ENCODE assay signal across 8 cellular contexts in genomic region chr4:48578132-48578964, GRCh38.
DNase-seq lines count a peak whose midpoint lies in the region; ATAC-seq, FAIRE-seq and TF ChIP-seq lines count a peak whose summit lies in the region.

No MANE protein-coding gene starts in this region.

- no peaks in the 10 kb centered on the region for H3K79me2 ChIP-seq in endothelial cell of umbilical vein (ENCODE audit: control insufficient read depth, insufficient read depth, low read length)

- no peak overlapping the region for H2AFZ ChIP-seq in endothelial cell of umbilical vein (ENCODE audit: low read depth, low read length)

- H3K9me3 ChIP-seq in endothelial cell of umbilical vein (replicated peaks; ENCODE audit: control insufficient read depth, insufficient read depth, low read length): no peaks in the 10 kb centered on the region
- H3K9me3 ChIP-seq in mucosa of descending colon: no peaks in the 10 kb centered on the region

- no TSS peak for BruUV-seq in endothelial cell of umbilical vein (replicated peaks; lab: Mats Ljungman, UMichigan)

- H3K9me1 ChIP-seq in endothelial cell of umbilical vein (replicated peaks; ENCODE audit: control insufficient read depth, extremely low read depth, insufficient read depth, low read length): no peaks in the 10 kb centered on the region

- H3K4me1 ChIP-seq in endothelial cell of umbilical vein (ENCODE audit: control insufficient read depth, extremely low read depth, insufficient read depth, low read length) (no peaks in the 10 kb centered on the region), mucosa of descending colon (ENCODE audit: low read depth) (no peaks in the 10 kb centered on the region)

- intact Hi-C loops in endothelial cell of umbilical vein (cut with micrococcal nuclease) (loop anchor here (1.0 kb wide), 4 partner anchors 104 to 385 kb away; partner anchors contain the start of genes FRYL and OCIAD1), mucosa of descending colon (cut with DNase I, micrococcal nuclease) (loop anchor here in 1 of 2 donors (5.0 kb wide), 1 partner anchor 384 kb away; no protein-coding TSS in a partner anchor)

- POLR2A ChIA-PET in endothelial cell of umbilical vein (lab: Charles Lee): no interaction called here

- no peak overlapping the region for H3K9ac ChIP-seq in endothelial cell of umbilical vein (replicated peaks; ENCODE audit: extremely low read depth, insufficient read depth, low read length)

- TF ChIP-seq CTCF in endothelial cell of umbilical vein (IDR thresholded peaks at IDR 0.05; ENCODE audit: extremely low read depth in 1 of 2, insufficient read depth in 1 of 2, low read depth in 1 of 2, low read length in 2 of 2): peak; percentile 60 to 69
- TF ChIP-seq CTCF in mucosa of descending colon (IDR thresholded peaks at IDR 0.05): peak; percentile 77

- TF ChIP-seq POLR2A in endothelial cell of umbilical vein (IDR thresholded peaks at IDR 0.05; ENCODE audit: low read depth, low read length): no peak

- ATAC-seq in GM18868 (IDR thresholded peaks at IDR 0.05; ENCODE audit: unreplicated experiment): peak; percentile 88
- ATAC-seq in HG03280 (IDR thresholded peaks at IDR 0.05; ENCODE audit: unreplicated experiment): peak; percentile 84
- ATAC-seq in mucosa of descending colon: peak; percentile 96

- peaks cover 2 to 21% of the 10 kb centered on the region in 2 experiments for H3K36me3 ChIP-seq in endothelial cell of umbilical vein (ENCODE audit: control insufficient read depth in 2 of 2, extremely low read depth in 1 of 2, insufficient read depth in 2 of 2, low read length in 2 of 2)
- H3K36me3 ChIP-seq in mucosa of descending colon (ENCODE audit: low read depth): no peaks in the 10 kb centered on the region

- peak; percentile 77 for FAIRE-seq in endothelial cell of umbilical vein (lab: Jason Lieb, UNC)

- H3K4me2 ChIP-seq in endothelial cell of umbilical vein (ENCODE audit: insufficient read depth, low read length): no peak overlapping the region

- CTCF ChIA-PET in endothelial cell of umbilical vein (lab: Charles Lee): interaction anchor here (0.6 to 3.6 kb wide), 71 partner anchors 8 to 456 kb away, joined by 3 to 105 read pairs (median 5); partner anchors contain the start of gene FRYL

- no peaks in the 10 kb centered on the region for H4K20me1 ChIP-seq in endothelial cell of umbilical vein (replicated peaks; ENCODE audit: control insufficient read depth, extremely low read depth, insufficient read depth, low read length)

- H3K27me3 ChIP-seq in endothelial cell of umbilical vein (ENCODE audit: control insufficient read depth in 2 of 2, insufficient read depth in 2 of 2, low read length in 2 of 2): no peaks in the 10 kb centered on the region

- H3K27ac ChIP-seq in endothelial cell of umbilical vein (ENCODE audit: insufficient read depth, low read depth, low read length): no peak overlapping the region

- H3K4me3 ChIP-seq in endothelial cell of umbilical vein (replicated peaks in 1 of 3; ENCODE audit: insufficient read depth in 1 of 3, low read depth in 1 of 3, low read length in 3 of 3): no peak overlapping the region
- H3K4me3 ChIP-seq in mucosa of descending colon: no peak overlapping the region

- dilution Hi-C loops in endothelial cell of umbilical vein (cut with MboI; ENCODE audit: extremely low pct_ligation_motif_present, low sequenced_read_pairs): no loop called here

- DNase-seq in C1 segment of cervical spinal cord (lab: John Stamatoyannopoulos, UW): peak in 9 of 14 donors; percentile 1 to 33 (median 4)
- DNase-seq in NCI-H2227 treated with DMSO at 0.1 percent for 48 hours (lab: John Stamatoyannopoulos, UW): peak; percentile 1
- peak; percentile 38 for DNase-seq in activated CD4-positive, alpha-beta T cell treated with anti-CD3 and anti-CD28 coated beads, Interleukin-2, amount 50 U/mL, for 1 hour
- DNase-seq in endothelial cell of umbilical vein (ENCODE audit: low read depth, low spot score): peak; percentile 77
- peak in 1 of 3 donors; percentile 87 for DNase-seq in mucosa of descending colon
- DNase-seq in superior temporal gyrus (ENCODE audit: extremely low spot score): peak; percentile 95

TF ChIP-seq in endothelial cell of umbilical vein, 7 proteins besides CTCF, POLR2A, EP300 and RAD21:
- TF ChIP-seq GATA2 (IDR thresholded peaks at IDR 0.05; ENCODE audit: insufficient read depth, insufficient read length, low read depth, low read length) (no peak), FOS (IDR thresholded peaks at IDR 0.05; ENCODE audit: borderline replicate concordance, insufficient read depth, low read length) (no peak), MYC (IDR thresholded peaks at IDR 0.05; ENCODE audit: low read depth, low read length) (no peak)
